16 cellular contexts compared by ENCODE assay signal in the genomic region with DNA sequence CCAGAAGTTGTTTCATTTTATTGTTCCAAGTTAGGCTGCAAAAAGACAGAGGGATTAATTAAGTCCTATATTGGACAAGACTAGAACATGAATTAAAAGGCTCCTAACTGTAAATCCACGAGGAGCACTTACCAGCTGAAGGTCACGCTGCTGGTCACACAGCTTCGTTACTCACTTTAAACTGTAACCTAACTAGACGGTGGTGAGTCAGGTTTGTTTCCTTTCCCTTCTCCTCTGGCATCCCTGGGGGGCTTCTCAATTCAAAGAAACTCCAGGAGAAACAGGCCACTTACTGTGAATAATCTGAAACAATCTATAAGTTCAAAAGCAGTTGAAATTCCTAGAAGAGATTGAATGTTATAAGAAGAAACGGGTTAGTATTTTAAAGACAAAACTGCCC.
DNase-seq lines count a peak whose midpoint lies in the region; ATAC-seq and TF ChIP-seq lines count a peak whose summit lies in the region.
"Had no signal": no experiment of that assay in that cellular context is flagged by ENCODE, and none has a peak within 500 bp of the region (broad histone marks: within the 10 kb centered on the region; RNA-seq: fewer than 3 reads in every experiment).

No MANE protein-coding gene starts in this region.

- no TSS peak for BruUV-seq in MCF 10A (replicated peaks; lab: Mats Ljungman, UMichigan)

- CTCF ChIA-PET in MCF 10A (lab: Yijun Ruan, JAX), result no interaction called here

- H3K27ac Mint-ChIP-seq in MCF 10A (ENCODE audit: low read depth, unreplicated experiment), result no peak overlapping the region
- H3K27ac Mint-ChIP-seq: activated T-helper 2 cell treated with anti-CD3 and anti-CD28 coated beads, Interferon-gamma antibody, Interleukin-2, Interleukin-4, amounts not matched to agents 10 μg/mL and 5 μg/mL and 100 μg/mL, durations not matched to agents 14 hours and 24 hours and 36 hours; GM23338; immature natural killer cell had no signal

- no peaks in the 10 kb centered on the region for H3K36me3 Mint-ChIP-seq in MCF 10A (ENCODE audit: insufficient read depth, unreplicated experiment)
- H3K36me3 Mint-ChIP-seq: immature natural killer cell had no signal

- ATAC-seq in HG02981 (IDR thresholded peaks at IDR 0.05; ENCODE audit: unreplicated experiment), result no peak
- ATAC-seq: gastrocnemius medialis, GM23338 had no signal

- H3K4me3 ChIP-seq in adipocyte (ENCODE audit: low read length) (no peak overlapping the region), retinal pigment epithelial cell (ENCODE audit: low read length) (no peak overlapping the region)
- H3K4me3 ChIP-seq: gastrocnemius medialis, GM23338, stomach had no signal

- H3K4me1 Mint-ChIP-seq in MCF 10A (ENCODE audit: insufficient read depth, unreplicated experiment), result no peaks in the 10 kb centered on the region
- H3K4me1 Mint-ChIP-seq: immature natural killer cell had no signal

- DNase-seq in HT1080 (ENCODE audit: low read depth), result peak; percentile 72
- DNase-seq in adipocyte (ENCODE audit: low read depth), result peak; percentile 13
- peak; percentile 74 for DNase-seq in foreskin melanocyte
- peak; percentile 14 for DNase-seq in retinal pigment epithelial cell (ENCODE audit: low read depth)
- DNase-seq in GM19238 (ENCODE audit: insufficient read length, low spot score), result no peak
- no peak for DNase-seq in MCF 10A (ENCODE audit: unreplicated experiment)
- no peak for DNase-seq in activated naive CD4-positive, alpha-beta T cell (lab: John Stamatoyannopoulos, UW)
- DNase-seq: activated CD8-positive, alpha-beta memory T cell treated with anti-CD3 and anti-CD28 coated beads for 24 hours; anterior cingulate cortex; gastrocnemius medialis; immature natural killer cell; NCI-H2227 treated with DMSO at 0.1 percent for 48 hours; stomach had no signal

- TF ChIP-seq CTCF in retinal pigment epithelial cell (conservative IDR thresholded peaks at IDR 0.05; ENCODE audit: low read depth, low read length) (no peak), MCF 10A (IDR thresholded peaks at IDR 0.05; ENCODE audit: unreplicated experiment) (no peak)

- no peaks in the 10 kb centered on the region for H3K27me3 Mint-ChIP-seq in MCF 10A (ENCODE audit: insufficient read depth, unreplicated experiment)

- no peaks in the 10 kb centered on the region for H3K27me3 ChIP-seq in adipocyte (replicated peaks; ENCODE audit: control insufficient read depth, insufficient read depth, low read length)
- H3K27me3 ChIP-seq: gastrocnemius medialis, stomach had no signal

- no peak overlapping the region for H3K4me3 Mint-ChIP-seq in MCF 10A (ENCODE audit: unreplicated experiment)
- H3K4me3 Mint-ChIP-seq: GM23338, immature natural killer cell had no signal

- POLR2A ChIA-PET in MCF 10A (lab: Yijun Ruan, JAX), result no interaction called here

- intact Hi-C loops in MCF 10A (cut with micrococcal nuclease), result no loop called here

- H3K9me3 Mint-ChIP-seq in MCF 10A (ENCODE audit: unreplicated experiment), result no peaks in the 10 kb centered on the region

- H3K4me1 ChIP-seq in adipocyte (ENCODE audit: control insufficient read depth, insufficient read depth, low read length), result no peaks in the 10 kb centered on the region
- H3K4me1 ChIP-seq: gastrocnemius medialis, stomach had no signal

- no peaks in the 10 kb centered on the region for H3K9me3 ChIP-seq in adipocyte (ENCODE audit: control insufficient read depth, low read length)
- H3K9me3 ChIP-seq: gastrocnemius medialis had no signal

- no peaks in the 10 kb centered on the region for H3K36me3 ChIP-seq in adipocyte (ENCODE audit: control insufficient read depth, insufficient read depth, low read length, severe bottlenecking)
- H3K36me3 ChIP-seq: gastrocnemius medialis, stomach had no signal

- no peak overlapping the region for H3K9ac ChIP-seq in adipocyte (ENCODE audit: low read length)

Comparison
In these comparisons a context has a peak if more than half of its experiments do, and no peak if none do; other contexts are left out.
1. DNase-seq: peak in HT1080 (single experiment), adipocyte (single experiment), foreskin melanocyte (single experiment) and retinal pigment epithelial cell (single experiment); none in GM19238 (single experiment), MCF 10A (single experiment) and activated naive CD4-positive, alpha-beta T cell (0 of 4).